In the genomic region with DNA sequence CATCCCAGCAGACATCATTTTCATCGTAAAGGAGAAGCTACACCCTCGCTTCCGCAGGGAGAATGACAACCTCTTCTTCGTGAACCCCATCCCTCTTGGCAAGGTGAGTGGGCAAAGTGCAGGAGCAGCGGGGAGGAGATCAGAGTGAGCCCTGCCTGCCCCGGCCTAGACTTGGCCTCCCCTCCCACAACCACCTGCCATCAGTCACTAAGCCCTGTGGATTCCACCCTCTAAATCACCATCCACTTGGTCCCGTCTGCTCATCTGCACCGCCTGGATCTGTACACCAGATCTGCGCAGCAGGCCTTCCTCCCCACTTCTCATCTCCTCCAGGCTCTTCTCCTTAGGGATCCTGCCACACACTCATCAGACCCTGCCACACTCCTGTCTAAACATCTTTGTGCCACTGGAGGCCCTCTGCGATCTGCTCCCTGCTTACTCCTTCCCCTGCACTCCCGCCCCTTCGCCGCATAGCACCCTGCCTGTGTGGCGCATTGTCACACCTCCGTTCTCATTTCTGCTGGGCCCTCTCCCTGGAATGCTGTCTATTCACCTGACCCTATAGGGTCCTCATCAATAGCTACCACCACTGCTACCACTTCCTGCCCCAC, we compare ENCODE assay signal across 17 cellular contexts. TPM values are rescaled to one million over a fixed set of nuclear protein-coding genes. Genes with fewer than 3 reads are reported as not detected.
DNase-seq lines count a peak whose midpoint lies in the region; ATAC-seq and TF ChIP-seq lines count a peak whose summit lies in the region.
"Had no signal": no experiment of that assay in that cellular context is flagged by ENCODE, and none has a peak within 500 bp of the region (broad histone marks: within the 10 kb centered on the region; RNA-seq: fewer than 3 reads in every experiment).

No MANE protein-coding gene starts in this region.

- WGBS in endodermal cell (ENCODE audit: insufficient coverage in 1 of 2, insufficient read length in 1 of 2), 2 experiments: 86 to 89% methylated on average over 12 to 15 of the region's 15 CpGs

- BruUV-seq in Panc1 (replicated peaks; lab: Mats Ljungman, UMichigan): no TSS peak

- POLR2A ChIA-PET in Panc1 (lab: Charles Lee): no interaction called here

- H3K4me3 Mint-ChIP-seq in activated naive CD4-positive, alpha-beta T cell treated with anti-CD3 and anti-CD28 coated beads, Interleukin-2, amount 10 ng/mL, durations not matched to agents 7 days and 5 days: no peak overlapping the region
- no peak overlapping the region for H3K4me3 Mint-ChIP-seq in endodermal cell
- no peak overlapping the region for H3K4me3 Mint-ChIP-seq in stimulated activated naive B cell treated with anti-CD40 and anti-IgM and Interleukin-4, amounts not matched to agents 10 μg/mL and 1 μg/mL and 100 μg/mL, for 72 hours

- no peaks in the 10 kb centered on the region for H3K36me3 ChIP-seq in Panc1 (ENCODE audit: control insufficient read depth, insufficient read depth, low read length)
- H3K36me3 ChIP-seq in endodermal cell (ENCODE audit: control insufficient read depth, insufficient read depth, low read length): no peaks in the 10 kb centered on the region
- H3K36me3 ChIP-seq: SJSA1 had no signal

- TF ChIP-seq CTCF in Panc1 (IDR thresholded peaks at IDR 0.05): no peak
- TF ChIP-seq CTCF in endodermal cell (conservative IDR thresholded peaks at IDR 0.05): no peak

- H3K9ac ChIP-seq in endodermal cell (ENCODE audit: extremely low read depth, low read length, poor library complexity, severe bottlenecking): no peak overlapping the region

- in situ Hi-C loops in Panc1 (cut with HindIII; ENCODE audit: low pct_unique_long_range_greater_than_20kb, low sequenced_read_pairs): no loop called here

- H3K36me3 Mint-ChIP-seq in activated naive CD4-positive, alpha-beta T cell treated with anti-CD3 and anti-CD28 coated beads, Interleukin-2, amount 10 ng/mL, durations not matched to agents 7 days and 5 days: peaks cover 15% of the 10 kb centered on the region
- H3K36me3 Mint-ChIP-seq in endodermal cell (ENCODE audit: low read depth): no peaks in the 10 kb centered on the region
- H3K36me3 Mint-ChIP-seq in stimulated activated naive B cell treated with anti-CD40 and anti-IgM and Interleukin-4, amounts not matched to agents 10 μg/mL and 1 μg/mL and 100 μg/mL, for 72 hours: peaks cover 6 to 9% of the 10 kb centered on the region in 2 donors

- no peak for DNase-seq in activated naive CD4-positive, alpha-beta T cell treated with anti-CD3 and anti-CD28 coated beads, Interleukin-2, amount 10 ng/mL, durations not matched to agents 7 days and 5 days
- DNase-seq in activated naive CD4-positive, alpha-beta T cell treated with Interleukin-2 at 50 U/mL for 16 hours: no peak
- no peak for DNase-seq in Panc1 (ENCODE audit: low read depth, low spot score)
- no peak for DNase-seq in endodermal cell
- DNase-seq in stimulated activated naive B cell treated with anti-CD40 and anti-IgM and Interleukin-4, amounts not matched to agents 10 μg/mL and 1 μg/mL and 100 μg/mL, for 72 hours: no peak
- no peak for DNase-seq in iPS-NIHi7 (ENCODE audit: extremely low spot score)
- DNase-seq in GDM1 (lab: John Stamatoyannopoulos, UW): no peak
- DNase-seq: AML-193, DMS79 treated with DMSO at 0.1 percent for 48 hours, KBM-7, NCI-H1105 treated with DMSO at 0.1 percent for 48 hours, NCI-H226 had no signal

- intact Hi-C loops in Panc1 (cut with micrococcal nuclease; ENCODE audit: unreplicated experiment): loop anchor here (10.0 kb wide), 1 partner anchor 126 kb away; no protein-coding TSS in a partner anchor

- H3K27me3 ChIP-seq in Panc1 (ENCODE audit: control insufficient read depth, insufficient read depth, low read length): no peaks in the 10 kb centered on the region
- H3K27me3 ChIP-seq in endodermal cell (ENCODE audit: control insufficient read depth, insufficient read depth, low read length, poor library complexity, severe bottlenecking): no peaks in the 10 kb centered on the region
- H3K27me3 ChIP-seq: SJSA1 had no signal

- H3K4me3 ChIP-seq in Panc1 (ENCODE audit: low read depth in 2 of 2, low read length in 2 of 2) (no peak overlapping the region), endodermal cell (ENCODE audit: low read length) (no peak overlapping the region)
- H3K4me3 ChIP-seq: SJSA1 had no signal

- peak; percentile 9; the same call in 1 of the 2 replicates for ATAC-seq in Panc1
- ATAC-seq in stimulated activated naive B cell treated with anti-CD40 and anti-IgM and Interleukin-4, amounts not matched to agents 10 μg/mL and 1 μg/mL and 100 μg/mL, for 72 hours (replicated peaks): no peak

- peak overlapping the region; percentile 30 for H3K27ac Mint-ChIP-seq in activated naive CD4-positive, alpha-beta T cell treated with anti-CD3 and anti-CD28 coated beads, Interleukin-2, amount 10 ng/mL, durations not matched to agents 7 days and 5 days
- peak overlapping the region; percentile 8 for H3K27ac Mint-ChIP-seq in endodermal cell
- H3K27ac Mint-ChIP-seq in stimulated activated naive B cell treated with anti-CD40 and anti-IgM and Interleukin-4, amounts not matched to agents 10 μg/mL and 1 μg/mL and 100 μg/mL, for 72 hours: peak overlapping the region; percentile 15

- no peaks in the 10 kb centered on the region for H3K9me3 Mint-ChIP-seq in activated naive CD4-positive, alpha-beta T cell treated with anti-CD3 and anti-CD28 coated beads, Interleukin-2, amount 10 ng/mL, durations not matched to agents 7 days and 5 days
- no peaks in the 10 kb centered on the region for H3K9me3 Mint-ChIP-seq in endodermal cell
- H3K9me3 Mint-ChIP-seq in stimulated activated naive B cell treated with anti-CD40 and anti-IgM and Interleukin-4, amounts not matched to agents 10 μg/mL and 1 μg/mL and 100 μg/mL, for 72 hours: no peaks in the 10 kb centered on the region

- H3K27ac ChIP-seq in Panc1 (ENCODE audit: low read length) (no peak overlapping the region), endodermal cell (ENCODE audit: low read depth, low read length) (no peak overlapping the region)
- H3K27ac ChIP-seq: HL-60, SJSA1 had no signal

- H3K9me3 ChIP-seq in Panc1 (ENCODE audit: control insufficient read depth, insufficient read depth, low read depth, low read length) (no peaks in the 10 kb centered on the region), endodermal cell (ENCODE audit: control insufficient read depth, low read length) (no peaks in the 10 kb centered on the region)
- H3K9me3 ChIP-seq: SJSA1 had no signal

- peaks cover 18% of the 10 kb centered on the region for H3K27me3 Mint-ChIP-seq in activated naive CD4-positive, alpha-beta T cell treated with anti-CD3 and anti-CD28 coated beads, Interleukin-2, amount 10 ng/mL, durations not matched to agents 7 days and 5 days
- H3K27me3 Mint-ChIP-seq in endodermal cell (ENCODE audit: insufficient read depth): peaks cover 8% of the 10 kb centered on the region
- H3K27me3 Mint-ChIP-seq in stimulated activated naive B cell treated with anti-CD40 and anti-IgM and Interleukin-4, amounts not matched to agents 10 μg/mL and 1 μg/mL and 100 μg/mL, for 72 hours: no peaks in the 10 kb centered on the region

- H3K4me1 ChIP-seq in Panc1 (ENCODE audit: control insufficient read depth, insufficient read depth, low read length): peaks cover 9% of the 10 kb centered on the region
- H3K4me1 ChIP-seq in endodermal cell (ENCODE audit: control insufficient read depth, insufficient read depth, low read length): no peaks in the 10 kb centered on the region
- H3K4me1 ChIP-seq: SJSA1 had no signal

- CTCF ChIA-PET in activated naive CD4-positive, alpha-beta T cell treated with anti-CD3 and anti-CD28 coated beads, Interleukin-2, amount 10 ng/mL, durations not matched to agents 7 days and 5 days (lab: Charles Lee): interaction anchor here (1.6 kb wide), 1 partner anchor 353 kb away, joined by 4 read pairs; no protein-coding TSS in a partner anchor
- CTCF ChIA-PET in Panc1 (lab: Charles Lee): no interaction called here

- peaks cover 61% of the 10 kb centered on the region for H3K4me1 Mint-ChIP-seq in activated naive CD4-positive, alpha-beta T cell treated with anti-CD3 and anti-CD28 coated beads, Interleukin-2, amount 10 ng/mL, durations not matched to agents 7 days and 5 days
- peaks cover 6% of the 10 kb centered on the region for H3K4me1 Mint-ChIP-seq in endodermal cell
- H3K4me1 Mint-ChIP-seq in stimulated activated naive B cell treated with anti-CD40 and anti-IgM and Interleukin-4, amounts not matched to agents 10 μg/mL and 1 μg/mL and 100 μg/mL, for 72 hours: peaks cover 44 to 70% of the 10 kb centered on the region in 2 donors

RNA-seq across cellular contexts. Expression of gene UCP2, which starts 14.2 kb away (rescaled TPM):
- total RNA-seq in Panc1 (2021; ENCODE audit: unreplicated experiment) (68.8 TPM), endodermal cell (100 to 1,000 TPM; 140 to 202 TPM)
- 62.6 TPM for polyA plus RNA-seq in Panc1 (2012; ENCODE audit: insufficient read length)
- polyA plus RNA-seq in endodermal cell (2013, experiment 1 of 2): 109 TPM
- 103 TPM for polyA plus RNA-seq in endodermal cell (2013, experiment 2 of 2)

RNA-seq across cellular contexts. Expression of gene DNAJB13, which starts 17.6 kb away (rescaled TPM):
- total RNA-seq in Panc1 (2021; ENCODE audit: unreplicated experiment) (not detected), endodermal cell (1 to 10 TPM in 1 of 2 donors, under 1 TPM in 1; 0.44 to 1.2 TPM)
- not detected for polyA plus RNA-seq in Panc1 (2012; ENCODE audit: insufficient read length)
- polyA plus RNA-seq in endodermal cell (2013, experiment 1 of 2): 0.43 TPM
- polyA plus RNA-seq in endodermal cell (2013, experiment 2 of 2): 0.58 TPM
- total RNA-seq: pulmonary artery endothelial cell, SJSA1, subcutaneous adipose tissue had no signal
- polyA plus RNA-seq: liver had no signal

RNA-seq across cellular contexts. Expression of gene UCP3, which starts 40.4 kb away (rescaled TPM):
- 0.46 TPM for total RNA-seq in Panc1 (2021; ENCODE audit: unreplicated experiment)
- polyA plus RNA-seq in Panc1 (2012; ENCODE audit: insufficient read length): 0.50 TPM
- total RNA-seq in endodermal cell: 1 to 10 TPM; 1.9 to 3.5 TPM
- polyA plus RNA-seq in endodermal cell (2013, experiment 1 of 2): 0.61 TPM
- polyA plus RNA-seq in endodermal cell (2013, experiment 2 of 2): 1.1 TPM
